23 cellular contexts compared by ENCODE assay signal in genomic region chr4:148881860-148882643, GRCh38.
"Had no signal": no experiment of that assay in that cellular context is flagged by ENCODE, and none has a peak within 500 bp of the region (broad histone marks: within the 10 kb centered on the region; RNA-seq: fewer than 3 reads in every experiment).

No MANE protein-coding gene starts in this region.

- H3K27ac Mint-ChIP-seq: activated CD4-positive, alpha-beta T cell treated with anti-CD3 and anti-CD28 coated beads for 36 hours; activated naive CD4-positive, alpha-beta T cell treated with anti-CD3 and anti-CD28 coated beads, Interleukin-2, amount 50 U/mL, for 72 hours; activated T-helper 1 cell treated with anti-CD3 and anti-CD28 coated beads, Interleukin-12 subunit alpha, Interleukin-12 subunit beta, Interleukin-2, Interleukin-4 antibody, amounts not matched to agents 30 ng/mL and 10 ng/mL and 1 ng/mL, durations not matched to agents 14 hours and 24 hours and 36 hours; immature natural killer cell; natural killer cell treated with Interleukin-12 subunit alpha and Interleukin-12 subunit beta and Interleukin-15 and Interleukin-18, amount 100 ng/mL, for 72 hours; stimulated activated effector memory CD8-positive, alpha-beta T cell treated with anti-CD3 and anti-CD28 coated beads, Interleukin-12 subunit alpha, Interleukin-12 subunit beta, amount 100 ng/mL, for 72 hours; T-helper 2 cell treated with Interferon-gamma antibody and Interleukin-4, amounts not matched to agents 5 μg/mL and 100 μg/mL, for 36 hours had no signal

- H3K9me3 ChIP-seq: adrenal gland, breast epithelium, heart left ventricle, prostate gland, thoracic aorta had no signal

- H3K4me3 ChIP-seq: adrenal gland, breast epithelium, coronary artery, heart left ventricle, prostate gland, skin epidermis, thoracic aorta had no signal

- H3K4me3 Mint-ChIP-seq: activated CD4-positive, alpha-beta T cell treated with anti-CD3 and anti-CD28 coated beads for 36 hours; activated T-helper 1 cell treated with anti-CD3 and anti-CD28 coated beads, Interleukin-12 subunit alpha, Interleukin-12 subunit beta, Interleukin-2, Interleukin-4 antibody, amounts not matched to agents 30 ng/mL and 10 ng/mL and 1 ng/mL, durations not matched to agents 14 hours and 24 hours and 36 hours; immature natural killer cell; natural killer cell treated with Interleukin-12 subunit alpha and Interleukin-12 subunit beta and Interleukin-15 and Interleukin-18, amount 100 ng/mL, for 72 hours; stimulated activated effector memory CD8-positive, alpha-beta T cell treated with anti-CD3 and anti-CD28 coated beads, Interleukin-12 subunit alpha, Interleukin-12 subunit beta, amount 100 ng/mL, for 72 hours; T-helper 2 cell treated with Interferon-gamma antibody and Interleukin-4, amounts not matched to agents 5 μg/mL and 100 μg/mL, for 36 hours had no signal

- H3K9me3 Mint-ChIP-seq: activated T-helper 1 cell treated with anti-CD3 and anti-CD28 coated beads, Interleukin-12 subunit alpha, Interleukin-12 subunit beta, Interleukin-2, Interleukin-4 antibody, amounts not matched to agents 30 ng/mL and 10 ng/mL and 1 ng/mL, durations not matched to agents 14 hours and 24 hours and 36 hours; stimulated activated effector memory CD8-positive, alpha-beta T cell treated with anti-CD3 and anti-CD28 coated beads, Interleukin-12 subunit alpha, Interleukin-12 subunit beta, amount 100 ng/mL, for 72 hours; T-helper 2 cell treated with Interferon-gamma antibody and Interleukin-4, amounts not matched to agents 5 μg/mL and 100 μg/mL, for 36 hours had no signal

- H3K36me3 Mint-ChIP-seq: activated naive CD4-positive, alpha-beta T cell treated with anti-CD3 and anti-CD28 coated beads, Interleukin-2, amount 50 U/mL, for 72 hours; immature natural killer cell; natural killer cell treated with Interleukin-12 subunit alpha and Interleukin-12 subunit beta and Interleukin-15 and Interleukin-18, amount 100 ng/mL, for 72 hours; stimulated activated effector memory CD8-positive, alpha-beta T cell treated with anti-CD3 and anti-CD28 coated beads, Interleukin-12 subunit alpha, Interleukin-12 subunit beta, amount 100 ng/mL, for 72 hours had no signal

- H3K4me1 Mint-ChIP-seq: activated CD4-positive, alpha-beta T cell treated with anti-CD3 and anti-CD28 coated beads for 36 hours; immature natural killer cell; stimulated activated effector memory CD8-positive, alpha-beta T cell treated with anti-CD3 and anti-CD28 coated beads, Interleukin-12 subunit alpha, Interleukin-12 subunit beta, amount 100 ng/mL, for 72 hours had no signal

- DNase-seq: activated CD4-positive, alpha-beta T cell treated with anti-CD3 and anti-CD28 coated beads for 36 hours; activated CD4-positive, alpha-beta T cell treated with anti-CD3 and anti-CD28 coated beads, Interleukin-2, amount 50 U/mL, for 48 hours; activated gamma-delta T cell treated with Interleukin-2 at 50 U/mL for 16 hours; adrenal gland; erythroblast; heart left ventricle; immature natural killer cell; kidney glomerular epithelial cell; mesenchymal stem cell; occipital lobe; right cardiac atrium; stimulated activated CD4-positive, alpha-beta T cell treated with anti-CD3 and anti-CD28 coated beads, Interleukin-15, amount 100 ng/mL, for 24 hours; stimulated activated CD4-positive, alpha-beta T cell treated with anti-CD3 and anti-CD28 coated beads, Interleukin-2, amount 100 ng/mL, for 48 hours had no signal

- H3K27ac ChIP-seq: adrenal gland, breast epithelium, coronary artery, heart left ventricle, prostate gland, skin epidermis, thoracic aorta had no signal

- H3K4me1 ChIP-seq: adrenal gland, breast epithelium, heart left ventricle, prostate gland had no signal

- H3K36me3 ChIP-seq: adrenal gland, breast epithelium, heart left ventricle, prostate gland, thoracic aorta had no signal

- ATAC-seq: activated CD4-positive, alpha-beta T cell treated with anti-CD3 and anti-CD28 coated beads for 36 hours; activated naive CD4-positive, alpha-beta T cell treated with anti-CD3 and anti-CD28 coated beads, Interleukin-2, amount 50 U/mL, for 72 hours; heart left ventricle; natural killer cell treated with Interleukin-12 subunit alpha and Interleukin-12 subunit beta and Interleukin-15 and Interleukin-18, amount 100 ng/mL, for 72 hours; right cardiac atrium; stimulated activated effector memory CD8-positive, alpha-beta T cell treated with anti-CD3 and anti-CD28 coated beads, Interleukin-12 subunit alpha, Interleukin-12 subunit beta, amount 100 ng/mL, for 72 hours had no signal

- H3K27me3 Mint-ChIP-seq: natural killer cell treated with Interleukin-12 subunit alpha and Interleukin-12 subunit beta and Interleukin-15 and Interleukin-18, amount 100 ng/mL, for 72 hours had no signal

- H3K27me3 ChIP-seq: adrenal gland, breast epithelium, heart left ventricle had no signal
